ENCODE assay signal across 1 cellular context in genomic region chr17:78947235-78948153, GRCh38.
TF ChIP-seq lines count a peak whose summit lies in the region.

No MANE protein-coding gene starts in this region.

TF ChIP-seq in HepG2, 621 proteins besides CTCF, POLR2A, EP300 and RAD21 (continued from another document and continues in another):
- TF ChIP-seq HOXA3 (CRISPR knock-in tag; IDR thresholded peaks at IDR 0.05): peak; percentile 68
- no peak for TF ChIP-seq BHLHE40 (IDR thresholded peaks at IDR 0.05; ENCODE audit: low read length)
- TF ChIP-seq ZNF33B (CRISPR knock-in tag; IDR thresholded peaks at IDR 0.05): no peak
- TF ChIP-seq, protein P1, sequence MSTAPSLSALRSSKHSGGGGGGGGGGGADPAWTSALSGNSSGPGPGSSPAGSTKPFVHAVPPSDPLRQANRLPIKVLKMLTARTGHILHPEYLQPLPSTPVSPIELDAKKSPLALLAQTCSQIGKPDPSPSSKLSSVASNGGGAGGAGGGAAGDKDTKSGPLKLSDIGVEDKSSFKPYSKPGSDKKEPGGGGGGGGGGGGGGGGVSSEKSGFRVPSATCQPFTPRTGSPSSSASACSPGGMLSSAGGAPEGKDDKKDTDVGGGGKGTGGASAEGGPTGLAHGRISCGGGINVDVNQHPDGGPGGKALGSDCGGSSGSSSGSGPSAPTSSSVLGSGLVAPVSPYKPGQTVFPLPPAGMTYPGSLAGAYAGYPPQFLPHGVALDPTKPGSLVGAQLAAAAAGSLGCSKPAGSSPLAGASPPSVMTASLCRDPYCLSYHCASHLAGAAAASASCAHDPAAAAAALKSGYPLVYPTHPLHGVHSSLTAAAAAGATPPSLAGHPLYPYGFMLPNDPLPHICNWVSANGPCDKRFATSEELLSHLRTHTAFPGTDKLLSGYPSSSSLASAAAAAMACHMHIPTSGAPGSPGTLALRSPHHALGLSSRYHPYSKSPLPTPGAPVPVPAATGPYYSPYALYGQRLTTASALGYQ (CRISPR knock-in tag; IDR thresholded peaks at IDR 0.05): peak; percentile 69; the same call in 1 of the 2 replicates
- no peak for TF ChIP-seq CBX2 (IDR thresholded peaks at IDR 0.05; ENCODE audit: low read depth, low read length)
- TF ChIP-seq CBX2 (CRISPR knock-in tag; IDR thresholded peaks at IDR 0.05; ENCODE audit: low read depth): no peak
- TF ChIP-seq ZNF143 (CRISPR knock-in tag; IDR thresholded peaks at IDR 0.05): no peak
- TF ChIP-seq PAWR (CRISPR knock-in tag; IDR thresholded peaks at IDR 0.05; ENCODE audit: borderline replicate concordance): no peak
- TF ChIP-seq ZNF451 (CRISPR knock-in tag; IDR thresholded peaks at IDR 0.05): no peak
- TF ChIP-seq NR2F6 (IDR thresholded peaks at IDR 0.05): peak; percentile 47
- peak; percentile 65 for TF ChIP-seq NR2F6 (CRISPR knock-in tag; IDR thresholded peaks at IDR 0.05)
- no peak for TF ChIP-seq SP2 (CRISPR knock-in tag; IDR thresholded peaks at IDR 0.05)
- TF ChIP-seq, protein P2, sequence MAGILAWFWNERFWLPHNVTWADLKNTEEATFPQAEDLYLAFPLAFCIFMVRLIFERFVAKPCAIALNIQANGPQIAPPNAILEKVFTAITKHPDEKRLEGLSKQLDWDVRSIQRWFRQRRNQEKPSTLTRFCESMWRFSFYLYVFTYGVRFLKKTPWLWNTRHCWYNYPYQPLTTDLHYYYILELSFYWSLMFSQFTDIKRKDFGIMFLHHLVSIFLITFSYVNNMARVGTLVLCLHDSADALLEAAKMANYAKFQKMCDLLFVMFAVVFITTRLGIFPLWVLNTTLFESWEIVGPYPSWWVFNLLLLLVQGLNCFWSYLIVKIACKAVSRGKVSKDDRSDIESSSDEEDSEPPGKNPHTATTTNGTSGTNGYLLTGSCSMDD (CRISPR knock-in tag; IDR thresholded peaks at IDR 0.05): no peak
- TF ChIP-seq YY1 (IDR thresholded peaks at IDR 0.05; ENCODE audit: insufficient read depth, insufficient replicate concordance, low read depth, low read length): no peak
- no peak for TF ChIP-seq NBN (conservative IDR thresholded peaks at IDR 0.05)
- TF ChIP-seq HNRNPUL1 (IDR thresholded peaks at IDR 0.05; ENCODE audit: low read depth, low read length): no peak
- TF ChIP-seq ZNF543 (CRISPR knock-in tag; IDR thresholded peaks at IDR 0.05): no peak
- TF ChIP-seq ZNF343 (CRISPR knock-in tag; IDR thresholded peaks at IDR 0.05): no peak
- TF ChIP-seq AHR (CRISPR knock-in tag; IDR thresholded peaks at IDR 0.05): no peak
- TF ChIP-seq JUN (CRISPR knock-in tag; IDR thresholded peaks at IDR 0.05): no peak
- no peak for TF ChIP-seq NCOA5 (CRISPR knock-in tag; IDR thresholded peaks at IDR 0.05)
- no peak for TF ChIP-seq TARDBP (CRISPR knock-in tag; IDR thresholded peaks at IDR 0.05)
- no peak for TF ChIP-seq ZC3H13 (CRISPR knock-in tag; IDR thresholded peaks at IDR 0.05)
- TF ChIP-seq ZNF121 (CRISPR knock-in tag; IDR thresholded peaks at IDR 0.05): no peak
- TF ChIP-seq ZNF563 (CRISPR knock-in tag; IDR thresholded peaks at IDR 0.05): no peak
- no peak for TF ChIP-seq KLF15 (CRISPR knock-in tag; IDR thresholded peaks at IDR 0.05; ENCODE audit: borderline replicate concordance)
- no peak for TF ChIP-seq ZNF792 (CRISPR knock-in tag; IDR thresholded peaks at IDR 0.05)
- no peak for TF ChIP-seq PAF1 (CRISPR knock-in tag; IDR thresholded peaks at IDR 0.05)
- 0 out of 2 replicates have a peak, but pooled peaks have one; percentile 32 for TF ChIP-seq RFXAP (CRISPR knock-in tag; IDR thresholded peaks at IDR 0.05; ENCODE audit: borderline replicate concordance)
- no peak for TF ChIP-seq TEF (CRISPR knock-in tag; IDR thresholded peaks at IDR 0.05)
- TF ChIP-seq, protein P3, sequence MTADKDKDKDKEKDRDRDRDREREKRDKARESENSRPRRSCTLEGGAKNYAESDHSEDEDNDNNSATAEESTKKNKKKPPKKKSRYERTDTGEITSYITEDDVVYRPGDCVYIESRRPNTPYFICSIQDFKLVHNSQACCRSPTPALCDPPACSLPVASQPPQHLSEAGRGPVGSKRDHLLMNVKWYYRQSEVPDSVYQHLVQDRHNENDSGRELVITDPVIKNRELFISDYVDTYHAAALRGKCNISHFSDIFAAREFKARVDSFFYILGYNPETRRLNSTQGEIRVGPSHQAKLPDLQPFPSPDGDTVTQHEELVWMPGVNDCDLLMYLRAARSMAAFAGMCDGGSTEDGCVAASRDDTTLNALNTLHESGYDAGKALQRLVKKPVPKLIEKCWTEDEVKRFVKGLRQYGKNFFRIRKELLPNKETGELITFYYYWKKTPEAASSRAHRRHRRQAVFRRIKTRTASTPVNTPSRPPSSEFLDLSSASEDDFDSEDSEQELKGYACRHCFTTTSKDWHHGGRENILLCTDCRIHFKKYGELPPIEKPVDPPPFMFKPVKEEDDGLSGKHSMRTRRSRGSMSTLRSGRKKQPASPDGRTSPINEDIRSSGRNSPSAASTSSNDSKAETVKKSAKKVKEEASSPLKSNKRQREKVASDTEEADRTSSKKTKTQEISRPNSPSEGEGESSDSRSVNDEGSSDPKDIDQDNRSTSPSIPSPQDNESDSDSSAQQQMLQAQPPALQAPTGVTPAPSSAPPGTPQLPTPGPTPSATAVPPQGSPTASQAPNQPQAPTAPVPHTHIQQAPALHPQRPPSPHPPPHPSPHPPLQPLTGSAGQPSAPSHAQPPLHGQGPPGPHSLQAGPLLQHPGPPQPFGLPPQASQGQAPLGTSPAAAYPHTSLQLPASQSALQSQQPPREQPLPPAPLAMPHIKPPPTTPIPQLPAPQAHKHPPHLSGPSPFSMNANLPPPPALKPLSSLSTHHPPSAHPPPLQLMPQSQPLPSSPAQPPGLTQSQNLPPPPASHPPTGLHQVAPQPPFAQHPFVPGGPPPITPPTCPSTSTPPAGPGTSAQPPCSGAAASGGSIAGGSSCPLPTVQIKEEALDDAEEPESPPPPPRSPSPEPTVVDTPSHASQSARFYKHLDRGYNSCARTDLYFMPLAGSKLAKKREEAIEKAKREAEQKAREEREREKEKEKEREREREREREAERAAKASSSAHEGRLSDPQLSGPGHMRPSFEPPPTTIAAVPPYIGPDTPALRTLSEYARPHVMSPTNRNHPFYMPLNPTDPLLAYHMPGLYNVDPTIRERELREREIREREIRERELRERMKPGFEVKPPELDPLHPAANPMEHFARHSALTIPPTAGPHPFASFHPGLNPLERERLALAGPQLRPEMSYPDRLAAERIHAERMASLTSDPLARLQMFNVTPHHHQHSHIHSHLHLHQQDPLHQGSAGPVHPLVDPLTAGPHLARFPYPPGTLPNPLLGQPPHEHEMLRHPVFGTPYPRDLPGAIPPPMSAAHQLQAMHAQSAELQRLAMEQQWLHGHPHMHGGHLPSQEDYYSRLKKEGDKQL (CRISPR knock-in tag; IDR thresholded peaks at IDR 0.05; ENCODE audit: low read depth): no peak
- TF ChIP-seq, protein P4, sequence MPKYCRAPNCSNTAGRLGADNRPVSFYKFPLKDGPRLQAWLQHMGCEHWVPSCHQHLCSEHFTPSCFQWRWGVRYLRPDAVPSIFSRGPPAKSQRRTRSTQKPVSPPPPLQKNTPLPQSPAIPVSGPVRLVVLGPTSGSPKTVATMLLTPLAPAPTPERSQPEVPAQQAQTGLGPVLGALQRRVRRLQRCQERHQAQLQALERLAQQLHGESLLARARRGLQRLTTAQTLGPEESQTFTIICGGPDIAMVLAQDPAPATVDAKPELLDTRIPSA (CRISPR knock-in tag; IDR thresholded peaks at IDR 0.05; ENCODE audit: borderline replicate concordance): no peak
- TF ChIP-seq TFDP2 (CRISPR knock-in tag; IDR thresholded peaks at IDR 0.05): no peak
- no peak for TF ChIP-seq EZH2 (conservative IDR thresholded peaks at IDR 0.05; ENCODE audit: low read depth, low read length)
- TF ChIP-seq, protein P5, sequence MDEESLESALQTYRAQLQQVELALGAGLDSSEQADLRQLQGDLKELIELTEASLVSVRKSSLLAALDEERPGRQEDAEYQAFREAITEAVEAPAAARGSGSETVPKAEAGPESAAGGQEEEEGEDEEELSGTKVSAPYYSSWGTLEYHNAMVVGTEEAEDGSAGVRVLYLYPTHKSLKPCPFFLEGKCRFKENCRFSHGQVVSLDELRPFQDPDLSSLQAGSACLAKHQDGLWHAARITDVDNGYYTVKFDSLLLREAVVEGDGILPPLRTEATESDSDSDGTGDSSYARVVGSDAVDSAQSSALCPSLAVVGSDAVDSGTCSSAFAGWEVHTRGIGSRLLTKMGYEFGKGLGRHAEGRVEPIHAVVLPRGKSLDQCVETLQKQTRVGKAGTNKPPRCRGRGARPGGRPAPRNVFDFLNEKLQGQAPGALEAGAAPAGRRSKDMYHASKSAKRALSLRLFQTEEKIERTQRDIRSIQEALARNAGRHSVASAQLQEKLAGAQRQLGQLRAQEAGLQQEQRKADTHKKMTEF (CRISPR knock-in tag; IDR thresholded peaks at IDR 0.05): 0 out of 2 replicates have a peak, but pooled peaks have one; percentile 21
- no peak; the same call in 1 of the 2 replicates for TF ChIP-seq SP4 (CRISPR knock-in tag; IDR thresholded peaks at IDR 0.05)
- TF ChIP-seq ZNF678 (CRISPR knock-in tag; IDR thresholded peaks at IDR 0.05): no peak
- TF ChIP-seq, protein P6, sequence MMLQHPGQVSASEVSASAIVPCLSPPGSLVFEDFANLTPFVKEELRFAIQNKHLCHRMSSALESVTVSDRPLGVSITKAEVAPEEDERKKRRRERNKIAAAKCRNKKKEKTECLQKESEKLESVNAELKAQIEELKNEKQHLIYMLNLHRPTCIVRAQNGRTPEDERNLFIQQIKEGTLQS (CRISPR knock-in tag; IDR thresholded peaks at IDR 0.05): no peak; the same call in 1 of the 2 replicates
- no peak for TF ChIP-seq CREB1 (IDR thresholded peaks at IDR 0.05)
- TF ChIP-seq CREB1 (CRISPR knock-in tag; IDR thresholded peaks at IDR 0.05): no peak
- no peak for TF ChIP-seq NR2F1 (CRISPR knock-in tag; IDR thresholded peaks at IDR 0.05)
- TF ChIP-seq, protein P7, sequence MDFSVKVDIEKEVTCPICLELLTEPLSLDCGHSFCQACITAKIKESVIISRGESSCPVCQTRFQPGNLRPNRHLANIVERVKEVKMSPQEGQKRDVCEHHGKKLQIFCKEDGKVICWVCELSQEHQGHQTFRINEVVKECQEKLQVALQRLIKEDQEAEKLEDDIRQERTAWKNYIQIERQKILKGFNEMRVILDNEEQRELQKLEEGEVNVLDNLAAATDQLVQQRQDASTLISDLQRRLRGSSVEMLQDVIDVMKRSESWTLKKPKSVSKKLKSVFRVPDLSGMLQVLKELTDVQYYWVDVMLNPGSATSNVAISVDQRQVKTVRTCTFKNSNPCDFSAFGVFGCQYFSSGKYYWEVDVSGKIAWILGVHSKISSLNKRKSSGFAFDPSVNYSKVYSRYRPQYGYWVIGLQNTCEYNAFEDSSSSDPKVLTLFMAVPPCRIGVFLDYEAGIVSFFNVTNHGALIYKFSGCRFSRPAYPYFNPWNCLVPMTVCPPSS (IDR thresholded peaks at IDR 0.05): no peak
- no peak for TF ChIP-seq ZFP37 (CRISPR knock-in tag; IDR thresholded peaks at IDR 0.05; ENCODE audit: borderline replicate concordance)
- TF ChIP-seq PLRG1 (conservative IDR thresholded peaks at IDR 0.05): no peak
- TF ChIP-seq ZNF773 (CRISPR knock-in tag; IDR thresholded peaks at IDR 0.05; ENCODE audit: borderline replicate concordance): no peak
- no peak for TF ChIP-seq ZNF598 (CRISPR knock-in tag; IDR thresholded peaks at IDR 0.05; ENCODE audit: borderline replicate concordance)
- no peak for TF ChIP-seq E2F1 (CRISPR knock-in tag; IDR thresholded peaks at IDR 0.05)
- TF ChIP-seq SNAPC5 (CRISPR knock-in tag; IDR thresholded peaks at IDR 0.05; ENCODE audit: borderline replicate concordance): no peak
- TF ChIP-seq POLR2AphosphoS2 (IDR thresholded peaks at IDR 0.05; ENCODE audit: low read depth, low read length): no peak
- TF ChIP-seq MEIS2 (CRISPR knock-in tag; IDR thresholded peaks at IDR 0.05): peak; percentile 39; the same call in 1 of the 2 replicates
- no peak for TF ChIP-seq ZNF354B (CRISPR knock-in tag; IDR thresholded peaks at IDR 0.05)
- TF ChIP-seq RXRA (CRISPR knock-in tag; IDR thresholded peaks at IDR 0.05): peak; percentile 90
- TF ChIP-seq TP53 (CRISPR knock-in tag; conservative IDR thresholded peaks at IDR 0.05): no peak
